In the genomic region with DNA sequence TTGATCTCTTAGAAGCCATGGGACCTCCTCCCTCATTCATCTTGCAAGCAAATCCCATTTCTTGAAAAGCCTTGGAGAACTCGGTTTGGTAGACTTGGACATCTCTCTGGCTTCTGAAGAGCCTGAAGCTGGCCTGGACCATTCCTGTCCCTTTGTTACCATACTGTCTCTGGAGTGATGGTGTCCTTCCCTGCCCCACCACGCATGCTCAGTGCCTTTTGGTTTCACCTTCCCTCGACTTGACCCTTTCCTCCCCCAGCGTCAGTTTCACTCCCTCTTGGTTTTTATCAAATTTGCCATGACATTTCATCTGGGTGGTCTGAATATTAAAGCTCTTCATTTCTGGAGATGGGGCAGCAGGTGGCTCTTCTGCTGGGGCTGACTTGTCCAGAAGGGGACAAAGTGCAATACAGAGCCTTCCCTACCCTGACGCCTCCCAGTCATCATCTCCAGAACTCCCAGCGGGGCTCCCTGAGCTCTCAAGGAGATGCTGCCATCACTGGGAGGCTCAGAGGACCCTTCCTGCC, we compare ENCODE assay signal across 16 cellular contexts. TPM values are rescaled to one million over a fixed set of nuclear protein-coding genes. Genes with fewer than 3 reads are reported as not detected.
DNase-seq lines count a peak whose midpoint lies in the region; ATAC-seq, FAIRE-seq and TF ChIP-seq lines count a peak whose summit lies in the region.
"Had no signal": no experiment of that assay in that cellular context is flagged by ENCODE, and none has a peak within 500 bp of the region (broad histone marks: within the 10 kb centered on the region; RNA-seq: fewer than 3 reads in every experiment).

No MANE protein-coding gene starts in this region.

- no peak for TF ChIP-seq POLR2A in GM12892 (IDR thresholded peaks at IDR 0.05; ENCODE audit: low read depth, low read length)

- intact Hi-C loops in Calu3 (cut with micrococcal nuclease; ENCODE audit: unreplicated experiment) (no loop called here), colonic mucosa (cut with DNase I) (no loop called here), aorta (cut with DNase I) (no loop called here)

- peaks cover 23% of the 10 kb centered on the region for H3K36me3 ChIP-seq in CD4-positive, CD25-positive, alpha-beta regulatory T cell (ENCODE audit: control insufficient read depth, insufficient read depth, low read length)
- H3K36me3 ChIP-seq in colonic mucosa (peaks cover 33% of the 10 kb centered on the region), neutrophil (peaks cover 97% of the 10 kb centered on the region), aorta (ENCODE audit: control insufficient read depth in 1 of 2, insufficient read depth in 2 of 2, low read length in 1 of 2) (peaks cover 2 to 26% of the 10 kb centered on the region in 2 donors)

- no peak overlapping the region for H3K9ac ChIP-seq in colonic mucosa (ENCODE audit: low read depth in 2 of 2, low read length in 2 of 2)
- H3K9ac ChIP-seq: parathyroid adenoma had no signal

- CTCF ChIA-PET in Calu3 (lab: Charles Lee), result no interaction called here

- no peak overlapping the region for H3K27ac ChIP-seq in CD4-positive, CD25-positive, alpha-beta regulatory T cell (ENCODE audit: insufficient read depth, low read length, poor library complexity, severe bottlenecking)
- peak overlapping the region; percentile 15 for H3K27ac ChIP-seq in colonic mucosa
- peak overlapping the region; percentile 53 for H3K27ac ChIP-seq in neutrophil
- no peak overlapping the region for H3K27ac ChIP-seq in aorta (ENCODE audit: low read depth in 1 of 2, low read length in 2 of 2)
- H3K27ac ChIP-seq: C4-2B, parathyroid adenoma had no signal

- no peaks in the 10 kb centered on the region for H3K9me3 ChIP-seq in CD4-positive, CD25-positive, alpha-beta regulatory T cell (ENCODE audit: control insufficient read depth in 2 of 2, low read length in 2 of 2)
- H3K9me3 ChIP-seq in colonic mucosa, result no peaks in the 10 kb centered on the region
- no peaks in the 10 kb centered on the region for H3K9me3 ChIP-seq in neutrophil
- no peaks in the 10 kb centered on the region for H3K9me3 ChIP-seq in aorta (ENCODE audit: control insufficient read depth, low read length)

- TF ChIP-seq CTCF in Calu3 (IDR thresholded peaks at IDR 0.05; ENCODE audit: unreplicated experiment) (no peak), colonic mucosa (IDR thresholded peaks at IDR 0.05) (no peak), neutrophil (IDR thresholded peaks at IDR 0.05) (no peak)

- no peak for FAIRE-seq in GM12892 (lab: Jason Lieb, UNC)

- H3K27me3 Mint-ChIP-seq in CD4-positive, CD25-positive, alpha-beta regulatory T cell, result no peaks in the 10 kb centered on the region
- H3K27me3 Mint-ChIP-seq in Calu3 (ENCODE audit: unreplicated experiment), result no peaks in the 10 kb centered on the region

- H3K27ac Mint-ChIP-seq in CD4-positive, CD25-positive, alpha-beta regulatory T cell, result peak overlapping the region; percentile 54 to 93 (median 60)
- peak overlapping the region; percentile 51 for H3K27ac Mint-ChIP-seq in Calu3 (ENCODE audit: unreplicated experiment)
- H3K27ac Mint-ChIP-seq: GM23338 had no signal

- H3K9me3 Mint-ChIP-seq in CD4-positive, CD25-positive, alpha-beta regulatory T cell, result peaks cover 0 to 1% (median 0%) of the 10 kb centered on the region in 7 donors
- no peaks in the 10 kb centered on the region for H3K9me3 Mint-ChIP-seq in Calu3 (ENCODE audit: low read depth, unreplicated experiment)
- H3K9me3 Mint-ChIP-seq: brain, GM23338 had no signal

- 78 to 80% methylated on average over 6 of the region's 6 CpGs for WGBS in aorta, 2 donors

- no peak for DNase-seq in CD4-positive, CD25-positive, alpha-beta regulatory T cell
- DNase-seq in Calu3 (no peak), colonic mucosa (no peak), GM12892 (ENCODE audit: insufficient read length) (no peak), aorta (no peak)
- DNase-seq: activated CD4-positive, alpha-beta T cell treated with anti-CD3 and anti-CD28 coated beads, Interleukin-2, amount 50 U/mL, for 1 hour; hippocampal formation; NCI-H1694; NCI-H345; SIG-M5 had no signal

- no TSS peak for BruUV-seq in Calu3 (replicated peaks; lab: Mats Ljungman, UMichigan)

- peak overlapping the region in 1 of 4 donors; percentile 43 for H3K4me3 Mint-ChIP-seq in CD4-positive, CD25-positive, alpha-beta regulatory T cell
- H3K4me3 Mint-ChIP-seq in Calu3 (ENCODE audit: low read depth, unreplicated experiment), result no peak overlapping the region
- H3K4me3 Mint-ChIP-seq: brain, GM23338 had no signal

- H3K27me3 ChIP-seq in CD4-positive, CD25-positive, alpha-beta regulatory T cell (ENCODE audit: control insufficient read depth, insufficient read depth, low read length), result no peaks in the 10 kb centered on the region
- H3K27me3 ChIP-seq in colonic mucosa (no peaks in the 10 kb centered on the region), neutrophil (no peaks in the 10 kb centered on the region), aorta (ENCODE audit: control insufficient read depth in 1 of 2, insufficient read depth in 2 of 2, low read length in 1 of 2) (no peaks in the 10 kb centered on the region)

- peaks cover 4 to 49% (median 30%) of the 10 kb centered on the region in 4 donors for H3K4me1 Mint-ChIP-seq in CD4-positive, CD25-positive, alpha-beta regulatory T cell
- peaks cover 13% of the 10 kb centered on the region for H3K4me1 Mint-ChIP-seq in Calu3 (ENCODE audit: low read depth, unreplicated experiment)

- no peak for ATAC-seq in CD4-positive, CD25-positive, alpha-beta regulatory T cell (ENCODE audit: low read depth in 2 of 2)
- ATAC-seq in aorta (ENCODE audit: low FRiP score) (no peak), GM19452 (IDR thresholded peaks at IDR 0.05; ENCODE audit: unreplicated experiment) (no peak)

- H3K4me3 ChIP-seq in CD4-positive, CD25-positive, alpha-beta regulatory T cell (ENCODE audit: low read depth, low read length), result no peak overlapping the region
- H3K4me3 ChIP-seq in colonic mucosa, result no peak overlapping the region
- H3K4me3 ChIP-seq in neutrophil (ENCODE audit: low read depth in 1 of 2, low read length in 1 of 2), result no peak overlapping the region
- H3K4me3 ChIP-seq in aorta (ENCODE audit: low read length in 2 of 2), result no peak overlapping the region
- H3K4me3 ChIP-seq: GM23338 had no signal

- H3K4me1 ChIP-seq in CD4-positive, CD25-positive, alpha-beta regulatory T cell (ENCODE audit: control insufficient read depth, insufficient read depth, low read length, poor library complexity, severe bottlenecking), result peaks cover 40% of the 10 kb centered on the region
- H3K4me1 ChIP-seq in colonic mucosa, result peaks cover 17% of the 10 kb centered on the region
- H3K4me1 ChIP-seq in neutrophil (ENCODE audit: control insufficient read depth in 1 of 2, insufficient read depth in 1 of 2, low read depth in 1 of 2, low read length in 1 of 2), result peaks cover 7 to 30% of the 10 kb centered on the region in 2 experiments
- no peaks in the 10 kb centered on the region for H3K4me1 ChIP-seq in aorta (ENCODE audit: control insufficient read depth in 1 of 2, insufficient read depth in 2 of 2, low read length in 2 of 2)
- H3K4me1 ChIP-seq: parathyroid adenoma had no signal

- H3K36me3 Mint-ChIP-seq in CD4-positive, CD25-positive, alpha-beta regulatory T cell, result peaks cover 4% of the 10 kb centered on the region
- H3K36me3 Mint-ChIP-seq in Calu3 (ENCODE audit: insufficient read depth, unreplicated experiment), result peaks cover 81% of the 10 kb centered on the region

RNA-seq across cellular contexts. Expression of a gene that starts 20.0 kb away (rescaled TPM):
- total RNA-seq in CD4-positive, CD25-positive, alpha-beta regulatory T cell, result 195 TPM
- polyA plus RNA-seq in CD4-positive, CD25-positive, alpha-beta regulatory T cell, result 1 to 10 TPM; 1.9 to 3.9 (median 2.5) TPM
- total RNA-seq in Calu3 (2022), result 53.7 and 57.3 TPM in 2 replicates
- 100 to 1,000 TPM in 1 of 2 donors, 10 to 100 TPM in 1; 74.2 to 142 TPM for total RNA-seq in colonic mucosa
- polyA plus RNA-seq in GM12892 (2012; ENCODE audit: missing spikeins), result 0.68 TPM
- total RNA-seq in aorta, result 100 to 1,000 TPM; 184 to 260 TPM
- 10 to 100 TPM; 20.0 to 33.2 TPM for polyA plus RNA-seq in aorta

Comparison
In these comparisons a context has a peak if more than half of its experiments do, and no peak if none do; other contexts are left out.
1. H3K27ac ChIP-seq: peak in colonic mucosa (single experiment) and neutrophil (single experiment); none in CD4-positive, CD25-positive, alpha-beta regulatory T cell (single experiment) and aorta (0 of 2).